Comparison of ENCODE assay signal across 1 cellular context in the genomic region with DNA sequence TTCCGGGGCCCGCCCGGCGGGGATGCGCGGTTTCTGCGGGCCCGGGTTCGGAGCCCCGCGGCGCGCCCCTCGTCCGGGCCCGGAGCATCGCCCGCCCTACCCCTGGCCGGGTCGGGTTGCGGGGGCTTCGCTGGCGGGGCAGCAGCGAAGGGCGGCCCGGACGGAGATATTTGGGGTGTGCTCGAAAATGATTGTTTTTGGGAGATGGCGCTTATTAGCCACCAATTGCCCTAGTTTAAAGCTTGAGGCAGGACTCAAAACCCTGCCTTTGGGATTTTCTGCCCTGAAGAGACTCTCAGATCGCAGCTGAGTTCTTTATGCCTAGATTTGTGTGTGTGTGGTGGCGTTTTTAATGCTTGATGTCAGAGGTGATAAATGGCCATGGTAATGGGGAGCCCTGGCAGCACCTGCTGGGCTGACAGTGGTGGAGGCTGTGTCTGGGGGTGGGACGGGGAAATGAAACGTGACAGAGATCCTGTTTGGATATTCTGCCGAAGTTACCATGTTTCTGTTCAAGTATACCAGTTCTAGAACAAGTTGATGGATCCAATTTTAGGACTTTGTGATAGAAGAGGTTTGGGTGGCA.
TF ChIP-seq lines count a peak whose summit lies in the region.

No MANE protein-coding gene starts in this region.

TF ChIP-seq in HEK293, 187 proteins besides CTCF, POLR2A, EP300 and RAD21 (continued from another document):
- TF ChIP-seq ZNF776 (tag by site-specific recombination; IDR thresholded peaks at IDR 0.05; ENCODE audit: borderline replicate concordance) (no peak), ELK4 (IDR thresholded peaks at IDR 0.05; ENCODE audit: borderline replicate concordance, low read depth, low read length) (no peak), KLF16 (tag by site-specific recombination; IDR thresholded peaks at IDR 0.05) (0 out of 2 replicates have a peak, but pooled peaks have one; percentile 42), ZNF514 (tag by site-specific recombination; IDR thresholded peaks at IDR 0.05) (no peak), ZFHX2 (tag by site-specific recombination; conservative IDR thresholded peaks at IDR 0.05) (0 out of 2 replicates have a peak, but pooled peaks have one; percentile 38)
